ENCODE assay signal across 26 cellular contexts in genomic region chr3:33474895-33475294, GRCh38.
"Had no signal": no experiment of that assay in that cellular context is flagged by ENCODE, and none has a peak within 500 bp of the region (broad histone marks: within the 10 kb centered on the region; RNA-seq: fewer than 3 reads in every experiment).

No MANE protein-coding gene starts in this region.

- DNase-seq: natural killer cell; occipital lobe; ovary; posterior cingulate gyrus; psoas muscle; right cardiac atrium; right lobe of liver; sigmoid colon; small intestine; stimulated activated CD4-positive, alpha-beta T cell treated with anti-CD3 and anti-CD28 coated beads, Interleukin-15, amount 100 ng/mL, for 24 hours; stimulated activated CD4-positive, alpha-beta T cell treated with anti-CD3 and anti-CD28 coated beads, Interleukin-2, amount 100 ng/mL, for 24 hours; stimulated activated CD4-positive, alpha-beta T cell treated with anti-CD3 and anti-CD28 coated beads, Interleukin-2, amount 100 ng/mL, for 48 hours; stimulated activated CD4-positive, alpha-beta T cell treated with anti-CD3 and anti-CD28 coated beads, Interleukin-4, amount 100 ng/mL, for 24 hours; stimulated activated naive B cell treated with anti-CD40 and anti-IgM and Interleukin-4, amounts not matched to agents 10 μg/mL and 1 μg/mL and 100 μg/mL, for 72 hours; stimulated activated naive CD4-positive, alpha-beta T cell treated with Interleukin-2 at 50 U/mL for 16 hours; stimulated activated naive CD8-positive, alpha-beta T cell treated with anti-CD3 and anti-CD28 coated beads, Interleukin-15, amount 100 ng/mL, for 72 hours; substantia nigra; testis; tibial artery; transverse colon; upper lobe of right lung; uterus had no signal

- H3K36me3 ChIP-seq: neural progenitor cell, ovary, right lobe of liver, sigmoid colon, suprapubic skin, tibial artery, transverse colon, upper lobe of right lung, uterus had no signal

- H3K9ac ChIP-seq: neural progenitor cell, parathyroid adenoma had no signal

- H3K4me2 ChIP-seq: neural progenitor cell had no signal

- H3K79me2 ChIP-seq: parathyroid adenoma had no signal

- H3K9me3 ChIP-seq: ovary, psoas muscle, right lobe of liver, sigmoid colon, suprapubic skin, testis, tibial artery, transverse colon, upper lobe of right lung, uterus had no signal

- FAIRE-seq: small intestine had no signal

- H3K4me3 ChIP-seq: neural progenitor cell, ovary, psoas muscle, right lobe of liver, sigmoid colon, suprapubic skin, testis, tibial artery, transverse colon, upper lobe of right lung, uterus had no signal

- H3K4me1 ChIP-seq: neural progenitor cell, parathyroid adenoma, psoas muscle, right lobe of liver, sigmoid colon, suprapubic skin, testis, tibial artery, transverse colon, upper lobe of right lung, uterus had no signal

- ATAC-seq: natural killer cell; psoas muscle; right cardiac atrium; stimulated activated effector memory CD8-positive, alpha-beta T cell treated with anti-CD3 and anti-CD28 coated beads, Interleukin-12 subunit alpha, Interleukin-12 subunit beta, amount 100 ng/mL, for 72 hours; stimulated activated naive B cell treated with anti-CD40 and anti-IgM and Interleukin-4, amounts not matched to agents 10 μg/mL and 1 μg/mL and 100 μg/mL, for 72 hours; stimulated activated naive CD8-positive, alpha-beta T cell treated with anti-CD3 and anti-CD28 coated beads, Interleukin-15, amount 100 ng/mL, for 72 hours; upper lobe of right lung had no signal

- H2AFZ ChIP-seq: neural progenitor cell, parathyroid adenoma had no signal

- H3K27ac ChIP-seq: neural progenitor cell, ovary, parathyroid adenoma, psoas muscle, right lobe of liver, sigmoid colon, suprapubic skin, testis, tibial artery, transverse colon, upper lobe of right lung, uterus had no signal

- H3K27me3 ChIP-seq: neural progenitor cell, ovary, right lobe of liver, sigmoid colon, suprapubic skin, testis, tibial artery, transverse colon, upper lobe of right lung, uterus had no signal
